Comparison of ENCODE assay signal across 21 cellular contexts in genomic region chr1:242318140-242318539, GRCh38.
"Had no signal": no experiment of that assay in that cellular context is flagged by ENCODE, and none has a peak within 500 bp of the region (broad histone marks: within the 10 kb centered on the region; RNA-seq: fewer than 3 reads in every experiment).

No MANE protein-coding gene starts in this region.

- H3K27me3 Mint-ChIP-seq: activated naive CD8-positive, alpha-beta T cell; progenitor cell of endocrine pancreas had no signal

- ATAC-seq: heart left ventricle; lower lobe of right lung; naive thymus-derived CD4-positive, alpha-beta T cell; stimulated activated naive B cell treated with anti-CD40 and anti-IgM and Interleukin-4, amounts not matched to agents 10 μg/mL and 1 μg/mL and 100 μg/mL, for 72 hours had no signal

- H3K4me3 ChIP-seq: adrenal gland, ascending aorta, coronary artery, heart left ventricle, lower lobe of right lung, transverse colon, uterus had no signal

- DNase-seq: activated CD4-positive, alpha-beta T cell treated with anti-CD3 and anti-CD28 coated beads for 1 hour; activated CD4-positive, alpha-beta T cell treated with anti-CD3 and anti-CD28 coated beads, Interleukin-2, amount 50 U/mL, for 1 hour; activated gamma-delta T cell treated with Interleukin-2 at 50 U/mL for 16 hours; activated T-cell treated with anti-CD3 and anti-CD28 coated beads, Interleukin-2, amount 50 U/mL, for 1 hour; adrenal gland; kidney; lower lobe of right lung; naive thymus-derived CD4-positive, alpha-beta T cell; retina; stimulated activated CD4-positive, alpha-beta T cell treated with anti-CD3 and anti-CD28 coated beads, Interleukin-2, amount 100 ng/mL, for 48 hours; stimulated activated CD8-positive, alpha-beta memory T cell treated with anti-CD3 and anti-CD28 coated beads, Interleukin-4, amount 100 ng/mL, for 48 hours; stimulated activated naive B cell treated with anti-CD40 and anti-IgM and Interleukin-4, amounts not matched to agents 10 μg/mL and 1 μg/mL and 100 μg/mL, for 72 hours; transverse colon; WERI-Rb-1 had no signal

- H3K27me3 ChIP-seq: adrenal gland, ascending aorta, heart left ventricle, transverse colon, uterus had no signal

- H3K4me1 Mint-ChIP-seq: central memory CD8-positive, alpha-beta T cell; naive thymus-derived CD4-positive, alpha-beta T cell; stimulated activated naive B cell treated with anti-CD40 and anti-IgM and Interleukin-4, amounts not matched to agents 10 μg/mL and 1 μg/mL and 100 μg/mL, for 72 hours had no signal

- H3K4me3 Mint-ChIP-seq: activated naive CD8-positive, alpha-beta T cell; central memory CD8-positive, alpha-beta T cell; naive thymus-derived CD4-positive, alpha-beta T cell; stimulated activated naive B cell treated with anti-CD40 and anti-IgM and Interleukin-4, amounts not matched to agents 10 μg/mL and 1 μg/mL and 100 μg/mL, for 72 hours had no signal

- H3K4me1 ChIP-seq: adrenal gland, ascending aorta, heart left ventricle, lower lobe of right lung, transverse colon, uterus had no signal

- H3K27ac ChIP-seq: adrenal gland, ascending aorta, coronary artery, heart left ventricle, lower lobe of right lung, transverse colon, uterus, WERI-Rb-1 had no signal

- H3K36me3 ChIP-seq: adrenal gland, ascending aorta, heart left ventricle, lower lobe of right lung, transverse colon, uterus, WERI-Rb-1 had no signal

- H3K27ac Mint-ChIP-seq: activated naive CD8-positive, alpha-beta T cell; naive thymus-derived CD4-positive, alpha-beta T cell; progenitor cell of endocrine pancreas; stimulated activated naive B cell treated with anti-CD40 and anti-IgM and Interleukin-4, amounts not matched to agents 10 μg/mL and 1 μg/mL and 100 μg/mL, for 72 hours had no signal

- H3K9me3 ChIP-seq: adrenal gland, ascending aorta, heart left ventricle, lower lobe of right lung, transverse colon, uterus had no signal

- H3K36me3 Mint-ChIP-seq: activated naive CD8-positive, alpha-beta T cell; naive thymus-derived CD4-positive, alpha-beta T cell had no signal
